ENCODE assay signal across 8 cellular contexts in genomic region chr17:45231481-45232116, GRCh38. TPM values are rescaled to one million over a fixed set of nuclear protein-coding genes. Genes with fewer than 3 reads are reported as not detected.
DNase-seq lines count a peak whose midpoint lies in the region; ATAC-seq, FAIRE-seq and TF ChIP-seq lines count a peak whose summit lies in the region.

No MANE protein-coding gene starts in this region.

- H3K27me3 Mint-ChIP-seq in activated B cell treated with CpG ODN at 0.5 μM for 24 hours (no peaks in the 10 kb centered on the region), immature natural killer cell (ENCODE audit: low read depth in 3 of 3) (peaks cover 5 to 33% (median 14%) of the 10 kb centered on the region in 3 donors)

- no peak overlapping the region for H3K4me3 ChIP-seq in AG04449 (ENCODE audit: low read depth, low read length)
- H3K4me3 ChIP-seq in GM12875 (ENCODE audit: low read depth, low read length), result no peak overlapping the region

- no peak overlapping the region for H3K4me3 Mint-ChIP-seq in activated B cell treated with CpG ODN at 0.5 μM for 24 hours
- peak overlapping the region in 3 of 5 donors; percentile 7 to 14 (median 8) for H3K4me3 Mint-ChIP-seq in immature natural killer cell

- TF ChIP-seq CTCF in AG04449 (IDR thresholded peaks at IDR 0.05; ENCODE audit: insufficient read depth, low read length, missing control alignments) (peak; percentile 45), GM12875 (IDR thresholded peaks at IDR 0.05; ENCODE audit: borderline replicate concordance, insufficient read depth, low read depth, low read length) (peak; percentile 25; the same call in 1 of the 2 replicates), activated B cell treated with CpG ODN at 0.5 μM for 24 hours (IDR thresholded peaks at IDR 0.05) (no peak)

- CTCF ChIA-PET in AG04449 (lab: Yijun Ruan, JAX) (interaction anchor here (1.1 to 13.7 kb wide), 9 partner anchors 9 to 163 kb away, joined by 3 to 205 read pairs (median 9); partner anchors contain the start of genes ACBD4, FMNL1 and PLCD3), activated B cell treated with CpG ODN at 0.5 μM for 24 hours (lab: Charles Lee) (interaction anchor here (1.2 to 6.9 kb wide), 8 partner anchors 11 to 153 kb away, joined by 3 to 174 read pairs (median 7); partner anchors contain the start of genes ACBD4, FMNL1, HEXIM1 and MAP3K14)

- DNase-seq in AG04449 (ENCODE audit: low read depth, low spot score) (no peak), activated B cell treated with CpG ODN at 0.5 μM for 24 hours (no peak), immature natural killer cell (peak in 1 of 3 donors; percentile 33), RCC 7860 (ENCODE audit: low spot score) (no peak)

- intact Hi-C loops in activated B cell treated with CpG ODN at 0.5 μM for 24 hours (cut with micrococcal nuclease), result no loop called here

- H3K4me1 Mint-ChIP-seq in activated B cell treated with CpG ODN at 0.5 μM for 24 hours, result peaks cover 89% of the 10 kb centered on the region
- peaks cover 81 to 84% of the 10 kb centered on the region in 2 donors for H3K4me1 Mint-ChIP-seq in immature natural killer cell

- FAIRE-seq in RCC 7860 (lab: Jason Lieb, UNC), result no peak

- POLR2A ChIA-PET in AG04449 (lab: Yijun Ruan, JAX) (interaction anchor here (0.7 kb wide), 1 partner anchor 75 kb away, joined by 3 read pairs; no protein-coding TSS in a partner anchor), activated B cell treated with CpG ODN at 0.5 μM for 24 hours (lab: Charles Lee) (interaction anchor here (0.5 to 12.5 kb wide), 11 partner anchors 10 to 625 kb away, joined by 3 to 378 read pairs (median 4); partner anchors contain the start of genes ACBD4, FMNL1, HEXIM1 and MAP3K14)

- no peaks in the 10 kb centered on the region for H3K9me3 Mint-ChIP-seq in activated B cell treated with CpG ODN at 0.5 μM for 24 hours
- H3K9me3 Mint-ChIP-seq in immature natural killer cell, result no peaks in the 10 kb centered on the region

- H3K36me3 Mint-ChIP-seq in activated B cell treated with CpG ODN at 0.5 μM for 24 hours (ENCODE audit: low read depth), result peaks cover 50% of the 10 kb centered on the region
- H3K36me3 Mint-ChIP-seq in immature natural killer cell, result peaks cover 0 to 16% (median 4%) of the 10 kb centered on the region in 3 donors

- ATAC-seq in activated B cell treated with CpG ODN at 0.5 μM for 24 hours (ENCODE audit: low read depth), result no peak
- no peak for ATAC-seq in HG02571 (IDR thresholded peaks at IDR 0.05; ENCODE audit: unreplicated experiment)
- no peak for ATAC-seq in HG02840 (IDR thresholded peaks at IDR 0.05; ENCODE audit: low FRiP score, unreplicated experiment)
- ATAC-seq in HG03139 (IDR thresholded peaks at IDR 0.05; ENCODE audit: unreplicated experiment), result no peak

- H3K27ac Mint-ChIP-seq in activated B cell treated with CpG ODN at 0.5 μM for 24 hours (peak overlapping the region; percentile 99), immature natural killer cell (peak overlapping the region; percentile 89 to 100 (median 98))

RNA-seq across cellular contexts. Expression of gene FMNL1, which starts 9.9 kb away (rescaled TPM):
- total RNA-seq in activated B cell treated with CpG ODN at 0.5 μM for 24 hours, result 310 and 351 TPM in 2 replicates
- polyA plus RNA-seq in immature natural killer cell, result 10 to 100 TPM; 17.6 to 66.7 (median 25.3) TPM

RNA-seq across cellular contexts. Expression of gene SPATA32, which starts 30.3 kb away (rescaled TPM):
- 0.27 and 0.39 TPM in 2 replicates for total RNA-seq in activated B cell treated with CpG ODN at 0.5 μM for 24 hours
- polyA plus RNA-seq in immature natural killer cell, result under 1 TPM in 1 of 3 donors, not detected in 2; 0.16 TPM
